In the genomic region with DNA sequence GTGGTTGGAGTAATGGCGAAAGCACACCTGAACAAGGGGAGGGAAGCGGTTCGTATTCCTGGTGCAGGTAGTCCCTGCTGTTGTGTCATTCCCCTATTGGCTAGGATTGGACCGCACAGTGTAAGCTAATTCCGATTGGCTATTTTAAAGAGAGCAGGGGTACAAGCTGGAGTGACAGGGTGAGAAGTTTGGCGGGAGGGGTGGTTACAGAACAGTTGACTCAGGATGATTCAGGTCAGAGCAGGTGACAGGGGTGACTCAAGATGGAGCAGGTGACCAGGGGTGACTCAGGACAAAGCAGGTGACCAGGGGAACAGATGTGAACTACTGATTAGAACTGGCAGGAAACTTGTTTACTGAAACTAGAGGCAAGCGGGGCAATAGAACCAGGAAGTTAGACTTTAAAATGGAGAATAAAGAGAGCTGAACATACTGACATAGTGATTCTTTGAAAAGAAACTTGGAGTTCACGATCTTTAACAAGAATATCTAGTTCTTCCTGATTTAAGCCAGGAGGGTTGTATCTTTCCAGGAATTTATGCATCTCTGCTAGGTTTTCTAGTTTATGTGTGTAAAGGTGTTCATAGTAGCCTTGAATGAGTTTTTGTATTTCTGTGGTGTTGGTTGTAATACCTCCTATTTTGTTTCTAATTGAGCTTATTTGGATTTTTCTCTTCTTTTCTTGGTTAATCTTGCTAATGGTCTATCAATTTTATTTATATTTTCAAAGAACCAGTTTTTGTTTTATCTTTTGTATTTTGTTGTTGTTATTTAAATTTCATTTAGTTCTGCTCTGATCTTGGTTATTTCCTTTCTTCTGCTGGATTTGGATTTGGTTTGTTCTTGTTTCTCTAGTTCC, we compare ENCODE assay signal across 1 cellular context.
TF ChIP-seq lines count a peak whose summit lies in the region.
"Not testable (repeated sequence)": the region's sequence is repeated elsewhere in the genome, so short reads cannot be mapped to it uniquely, and the experiment has no call there.

No MANE protein-coding gene starts in this region.

TF ChIP-seq in K562, 482 proteins besides CTCF, POLR2A, EP300 and RAD21 (continued from another document):
- TF ChIP-seq HDGF (IDR thresholded peaks at IDR 0.05) (0 out of 2 replicates have a peak, but pooled peaks have one; percentile 24), SMAD4 (CRISPR knock-in tag; conservative IDR thresholded peaks at IDR 0.05) (0 out of 2 replicates have a peak, but pooled peaks have one; percentile 12), ATF7 (IDR thresholded peaks at IDR 0.05) (peak; percentile 66), USF1 (CRISPR knock-in tag; IDR thresholded peaks at IDR 0.05) (peak; percentile 72), ZEB2 (IDR thresholded peaks at IDR 0.05) (peak; percentile 98), FOXK2 (conservative IDR thresholded peaks at IDR 0.05 in 1 of 2, IDR thresholded peaks at IDR 0.05 in 1 of 2; ENCODE audit: low read depth in 2 of 2) (peak; percentile 74 to 86), MAFF (IDR thresholded peaks at IDR 0.05; ENCODE audit: low read length) (peak; percentile 66), JUND (IDR thresholded peaks at IDR 0.05; ENCODE audit: borderline replicate concordance, low read depth, low read length) (peak; percentile 95), JUND (tag; IDR thresholded peaks at IDR 0.05; ENCODE audit: borderline replicate concordance, low read depth, low read length) (peak; percentile 95; the same call in 2 of the 3 replicates), PTRF (tag; IDR thresholded peaks at IDR 0.05) (peak; percentile 69), DACH1 (IDR thresholded peaks at IDR 0.05; ENCODE audit: partially characterized antibody) (peak; percentile 49), ZNF780A (CRISPR knock-in tag; IDR thresholded peaks at IDR 0.05) (0 out of 2 replicates have a peak, but pooled peaks have one; percentile 3), DPF2 (IDR thresholded peaks at IDR 0.05) (peak; percentile 85), SOX6 (IDR thresholded peaks at IDR 0.05) (peak; percentile 81), ZNF395 (CRISPR knock-in tag; IDR thresholded peaks at IDR 0.05) (peak; percentile 89), ZNF589 (CRISPR knock-in tag; IDR thresholded peaks at IDR 0.05; ENCODE audit: low read depth) (peak; percentile 45; the same call in 1 of the 2 replicates), DDX20 (tag; IDR thresholded peaks at IDR 0.05; ENCODE audit: low read depth) (peak; percentile 50; the same call in 1 of the 2 replicates), BHLHE40 (IDR thresholded peaks at IDR 0.05; ENCODE audit: low read length) (peak; percentile 96), FOSL1 (tag; conservative IDR thresholded peaks at IDR 0.05) (peak; percentile 100), C11orf30 (IDR thresholded peaks at IDR 0.05; ENCODE audit: low read depth) (peak; percentile 91), PTTG1 (tag; IDR thresholded peaks at IDR 0.05; ENCODE audit: low read depth) (peak; percentile 64), NR2C2 (tag; IDR thresholded peaks at IDR 0.05) (peak; percentile 74; the same call in 1 of the 2 replicates), ZBTB11 (CRISPR knock-in tag; IDR thresholded peaks at IDR 0.05) (peak in 1 of 3 experiments; percentile 56; a peak in 1 of 6 replicates), CBFA2T2 (conservative IDR thresholded peaks at IDR 0.05) (peak; percentile 87), PYGO2 (tag; IDR thresholded peaks at IDR 0.05) (peak; percentile 69), ZNF668 (CRISPR knock-in tag; IDR thresholded peaks at IDR 0.05) (peak; percentile 59; the same call in 1 of the 2 replicates), MTA1 (IDR thresholded peaks at IDR 0.05; ENCODE audit: borderline replicate concordance) (peak; percentile 46; the same call in 1 of the 2 replicates), NFIC (IDR thresholded peaks at IDR 0.05) (peak; percentile 45), NFRKB (IDR thresholded peaks at IDR 0.05; ENCODE audit: low read depth) (peak; percentile 88), CREM (IDR thresholded peaks at IDR 0.05; ENCODE audit: low read depth) (0 out of 2 replicates have a peak, but pooled peaks have one; percentile 17), ESRRA (IDR thresholded peaks at IDR 0.05; ENCODE audit: borderline replicate concordance, low read depth) (peak; percentile 64; the same call in 1 of the 2 replicates), MNT (conservative IDR thresholded peaks at IDR 0.05) (peak in 1 of 2 experiments; percentile 25; a peak in 1 of 4 replicates), NR2C1 (IDR thresholded peaks at IDR 0.05) (0 out of 2 replicates have a peak, but pooled peaks have one; percentile 29), CC2D1A (IDR thresholded peaks at IDR 0.05) (0 out of 2 replicates have a peak, but pooled peaks have one; percentile 20), MTA2 (IDR thresholded peaks at IDR 0.05; ENCODE audit: low read depth) (peak; percentile 62), NCOR1 (IDR thresholded peaks at IDR 0.05) (peak; percentile 80), PHB2 (IDR thresholded peaks at IDR 0.05; ENCODE audit: low read depth) (peak; percentile 35; the same call in 1 of the 2 replicates), TRIM24 (IDR thresholded peaks at IDR 0.05) (peak; percentile 97), MAFK (IDR thresholded peaks at IDR 0.05; ENCODE audit: low read length) (peak; percentile 70), ZNF644 (tag; IDR thresholded peaks at IDR 0.05; ENCODE audit: low read depth) (peak; percentile 63), CEBPB (tag; IDR thresholded peaks at IDR 0.05) (peak; percentile 18; the same call in 1 of the 2 replicates), NCOA1 (IDR thresholded peaks at IDR 0.05; ENCODE audit: low read depth) (peak; percentile 90), FOS (IDR thresholded peaks at IDR 0.05; ENCODE audit: extremely low read depth, insufficient read length) (peak; percentile 39), SREBF1 (IDR thresholded peaks at IDR 0.05; ENCODE audit: borderline replicate concordance, low read depth, low read length) (0 out of 2 replicates have a peak, but pooled peaks have one; percentile 61)
- TF ChIP-seq, protein P1, sequence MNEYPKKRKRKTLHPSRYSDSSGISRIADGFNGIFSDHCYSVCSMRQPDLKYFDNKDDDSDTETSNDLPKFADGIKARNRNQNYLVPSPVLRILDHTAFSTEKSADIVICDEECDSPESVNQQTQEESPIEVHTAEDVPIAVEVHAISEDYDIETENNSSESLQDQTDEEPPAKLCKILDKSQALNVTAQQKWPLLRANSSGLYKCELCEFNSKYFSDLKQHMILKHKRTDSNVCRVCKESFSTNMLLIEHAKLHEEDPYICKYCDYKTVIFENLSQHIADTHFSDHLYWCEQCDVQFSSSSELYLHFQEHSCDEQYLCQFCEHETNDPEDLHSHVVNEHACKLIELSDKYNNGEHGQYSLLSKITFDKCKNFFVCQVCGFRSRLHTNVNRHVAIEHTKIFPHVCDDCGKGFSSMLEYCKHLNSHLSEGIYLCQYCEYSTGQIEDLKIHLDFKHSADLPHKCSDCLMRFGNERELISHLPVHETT (CRISPR knock-in tag; conservative IDR thresholded peaks at IDR 0.05 in 1 of 2, IDR thresholded peaks at IDR 0.05 in 1 of 2), result peak in 1 of 2 experiments; percentile 64; a peak in 2 of 4 replicates
- not testable (repeated sequence) for TF ChIP-seq NR2C2 (CRISPR knock-in tag; IDR thresholded peaks at IDR 0.05); NR2C1 (tag; IDR thresholded peaks at IDR 0.05)
- TF ChIP-seq, protein P2, sequence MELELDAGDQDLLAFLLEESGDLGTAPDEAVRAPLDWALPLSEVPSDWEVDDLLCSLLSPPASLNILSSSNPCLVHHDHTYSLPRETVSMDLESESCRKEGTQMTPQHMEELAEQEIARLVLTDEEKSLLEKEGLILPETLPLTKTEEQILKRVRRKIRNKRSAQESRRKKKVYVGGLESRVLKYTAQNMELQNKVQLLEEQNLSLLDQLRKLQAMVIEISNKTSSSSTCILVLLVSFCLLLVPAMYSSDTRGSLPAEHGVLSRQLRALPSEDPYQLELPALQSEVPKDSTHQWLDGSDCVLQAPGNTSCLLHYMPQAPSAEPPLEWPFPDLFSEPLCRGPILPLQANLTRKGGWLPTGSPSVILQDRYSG (tag; conservative IDR thresholded peaks at IDR 0.05; ENCODE audit: low read depth), result peak; percentile 67; the same call in 1 of the 2 replicates
- TF ChIP-seq, protein P3, sequence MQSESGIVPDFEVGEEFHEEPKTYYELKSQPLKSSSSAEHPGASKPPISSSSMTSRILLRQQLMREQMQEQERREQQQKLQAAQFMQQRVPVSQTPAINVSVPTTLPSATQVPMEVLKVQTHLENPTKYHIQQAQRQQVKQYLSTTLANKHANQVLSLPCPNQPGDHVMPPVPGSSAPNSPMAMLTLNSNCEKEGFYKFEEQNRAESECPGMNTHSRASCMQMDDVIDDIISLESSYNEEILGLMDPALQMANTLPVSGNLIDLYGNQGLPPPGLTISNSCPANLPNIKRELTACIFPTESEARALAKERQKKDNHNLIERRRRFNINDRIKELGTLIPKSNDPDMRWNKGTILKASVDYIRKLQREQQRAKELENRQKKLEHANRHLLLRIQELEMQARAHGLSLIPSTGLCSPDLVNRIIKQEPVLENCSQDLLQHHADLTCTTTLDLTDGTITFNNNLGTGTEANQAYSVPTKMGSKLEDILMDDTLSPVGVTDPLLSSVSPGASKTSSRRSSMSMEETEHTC (IDR thresholded peaks at IDR 0.05), result peak; percentile 98
- TF ChIP-seq, protein P4, sequence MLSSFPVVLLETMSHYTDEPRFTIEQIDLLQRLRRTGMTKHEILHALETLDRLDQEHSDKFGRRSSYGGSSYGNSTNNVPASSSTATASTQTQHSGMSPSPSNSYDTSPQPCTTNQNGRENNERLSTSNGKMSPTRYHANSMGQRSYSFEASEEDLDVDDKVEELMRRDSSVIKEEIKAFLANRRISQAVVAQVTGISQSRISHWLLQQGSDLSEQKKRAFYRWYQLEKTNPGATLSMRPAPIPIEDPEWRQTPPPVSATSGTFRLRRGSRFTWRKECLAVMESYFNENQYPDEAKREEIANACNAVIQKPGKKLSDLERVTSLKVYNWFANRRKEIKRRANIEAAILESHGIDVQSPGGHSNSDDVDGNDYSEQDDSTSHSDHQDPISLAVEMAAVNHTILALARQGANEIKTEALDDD (IDR thresholded peaks at IDR 0.05), result peak; percentile 32; the same call in 1 of the 2 replicates
